ENCODE assay signal across 8 cellular contexts in genomic region chr17:56653877-56654276, GRCh38.
DNase-seq lines count a peak whose midpoint lies in the region; ATAC-seq and TF ChIP-seq lines count a peak whose summit lies in the region.

No MANE protein-coding gene starts in this region.

- no peak for TF ChIP-seq POLR2A in transverse colon (IDR thresholded peaks at IDR 0.05)

- TF ChIP-seq CTCF in AG04449 (IDR thresholded peaks at IDR 0.05; ENCODE audit: insufficient read depth, low read length, missing control alignments) (peak; percentile 58), transverse colon (IDR thresholded peaks at IDR 0.05) (peak in 2 of 5 experiments; percentile 13 to 19)

- no peak for DNase-seq in AG04449 (ENCODE audit: low read depth, low spot score)
- peak; percentile 94 for DNase-seq in NCI-H82 (lab: John Stamatoyannopoulos, UW)
- DNase-seq in activated CD8-positive, alpha-beta memory T cell treated with anti-CD3 and anti-CD28 coated beads, Interleukin-2, amount 50 U/mL, for 1 hour (ENCODE audit: extremely low read depth): peak; percentile 21
- peak; percentile 30 for DNase-seq in germinal center (ENCODE audit: low spot score)
- peak; percentile 39 to 70 for DNase-seq in stimulated activated CD4-positive, alpha-beta T cell treated with anti-CD3 and anti-CD28 coated beads, Interleukin-4, amount 100 ng/mL, for 4 hours
- DNase-seq in transverse colon: no peak

- in situ Hi-C loops in transverse colon (cut with MboI; ENCODE audit: low pct_ligation_motif_present in 1 of 4, low pct_unique_long_range_greater_than_20kb in 1 of 4, low sequenced_read_pairs in 3 of 4): no loop called here

- H3K9me3 ChIP-seq in transverse colon: no peaks in the 10 kb centered on the region

- 38% methylated on average over 3 of the region's 3 CpGs; no CpG with 5 or more reads in 1 of the 2 donors for WGBS in transverse colon (ENCODE audit: low coverage in 1 of 2), 2 donors

- H3K4me1 ChIP-seq in transverse colon: no peaks in the 10 kb centered on the region

- peak; percentile 95 for ATAC-seq in GM18517 (IDR thresholded peaks at IDR 0.05; ENCODE audit: unreplicated experiment)
- peak; percentile 94 for ATAC-seq in HG02943 (IDR thresholded peaks at IDR 0.05; ENCODE audit: low read depth, unreplicated experiment)

- no peak overlapping the region for H3K27ac ChIP-seq in transverse colon

- H3K4me3 ChIP-seq in AG04449 (ENCODE audit: low read depth, low read length) (no peak overlapping the region), transverse colon (no peak overlapping the region)

- no peaks in the 10 kb centered on the region for H3K27me3 ChIP-seq in transverse colon

- TF ChIP-seq EP300 in transverse colon (IDR thresholded peaks at IDR 0.05; ENCODE audit: low read depth): no peak

- no peaks in the 10 kb centered on the region for H3K36me3 ChIP-seq in transverse colon

- CTCF ChIA-PET in AG04449 (lab: Yijun Ruan, JAX): interaction anchor here (0.8 to 1.9 kb wide), 5 partner anchors 9 to 133 kb away, joined by 3 to 7 read pairs (median 3); partner anchors contain the start of gene NOG

- intact Hi-C loops in transverse colon (cut with DNase I; ENCODE audit: low total_unique reads): no loop called here

- POLR2A ChIA-PET in AG04449 (lab: Yijun Ruan, JAX): no interaction called here

Comparison
In these comparisons a context has a peak if more than half of its experiments do, and no peak if none do; other contexts are left out.
1. DNase-seq: peak in NCI-H82 (single experiment), activated CD8-positive, alpha-beta memory T cell treated with anti-CD3 and anti-CD28 coated beads, Interleukin-2, amount 50 U/mL, for 1 hour (single experiment), germinal center (single experiment) and stimulated activated CD4-positive, alpha-beta T cell treated with anti-CD3 and anti-CD28 coated beads, Interleukin-4, amount 100 ng/mL, for 4 hours (2 of 2); none in AG04449 (single experiment) and transverse colon (single experiment).